8 cellular contexts compared by ENCODE assay signal in genomic region chr4:81030617-81031388, GRCh38. TPM values are rescaled to one million over a fixed set of nuclear protein-coding genes. Genes with fewer than 3 reads are reported as not detected.
DNase-seq lines count a peak whose midpoint lies in the region; ATAC-seq and TF ChIP-seq lines count a peak whose summit lies in the region.

TSS of gene BMP3 (plus strand) at chr4:81030708. CDS start at chr4:81031285, 577 bp downstream.

- H3K4me3 Mint-ChIP-seq in nephron = peak within 1 kb of the TSS; percentile 90 to 95 (median 91)

- H3K27ac ChIP-seq in RWPE2 (ENCODE audit: poor library complexity, severe bottlenecking) = no peak within 1 kb of the TSS

- peaks cover 88% of the 10 kb centered on the region for H3K27me3 Mint-ChIP-seq in nephron (ENCODE audit: low read depth)

- H3K27ac Mint-ChIP-seq in nephron = peak within 1 kb of the TSS; percentile 39 to 72 (median 68)

- H3K4me3 ChIP-seq in RWPE2 (ENCODE audit: severe bottlenecking) = peak within 1 kb of the TSS; percentile 12

- peak; percentile 55 for DNase-seq in activated CD8-positive, alpha-beta memory T cell treated with anti-CD3 and anti-CD28 coated beads for 24 hours
- DNase-seq in activated CD8-positive, alpha-beta memory T cell treated with anti-CD3 and anti-CD28 coated beads, Interleukin-2, amount 50 U/mL, for 4 hours = no peak
- no peak for DNase-seq in RWPE2 (ENCODE audit: low spot score)
- no peak for DNase-seq in HuH-7 (ENCODE audit: low spot score)
- DNase-seq in NCI-H2196 (lab: John Stamatoyannopoulos, UW; ENCODE audit: unreplicated experiment) = no peak

- H3K27me3 ChIP-seq in RWPE2 (ENCODE audit: insufficient read depth, poor library complexity, severe bottlenecking) = peaks cover 55% of the 10 kb centered on the region

- H3K4me1 ChIP-seq in RWPE2 (ENCODE audit: insufficient read depth, poor library complexity, severe bottlenecking) = no peaks in the 10 kb centered on the region

- ATAC-seq in RWPE2 (ENCODE audit: low read depth) = peak; percentile 59
- peak; percentile 33 for ATAC-seq in esophagus mucosa
- ATAC-seq in HG03521 (IDR thresholded peaks at IDR 0.05; ENCODE audit: unreplicated experiment) = no peak

- H3K4me1 Mint-ChIP-seq in nephron = peaks cover 20% of the 10 kb centered on the region

- H3K36me3 Mint-ChIP-seq in nephron (ENCODE audit: low read depth) = no peaks in the 10 kb centered on the region

- H3K9me3 Mint-ChIP-seq in nephron = no peaks in the 10 kb centered on the region

- H3K36me3 ChIP-seq in RWPE2 (ENCODE audit: low read depth) = no peaks in the 10 kb centered on the region

- TF ChIP-seq CTCF in RWPE2 (IDR thresholded peaks at IDR 0.05; ENCODE audit: poor library complexity, severe bottlenecking) = no peak
- TF ChIP-seq CTCF in nephron (IDR thresholded peaks at IDR 0.05; ENCODE audit: unreplicated experiment in 3 of 3) = no peak

- no peaks in the 10 kb centered on the region for H3K9me3 ChIP-seq in RWPE2 (ENCODE audit: severe bottlenecking)

RNA-seq across cellular contexts. Expression of gene BMP3, which starts in this region (rescaled TPM):
- total RNA-seq in esophagus mucosa = 0.28 TPM

Comparison
In these comparisons a context has a peak if more than half of its experiments do, and no peak if none do; other contexts are left out.
1. Peak in ATAC-seq in esophagus mucosa; RNA of the gene not detected or under 1 TPM.